Comparison of ENCODE assay signal across 28 cellular contexts in the genomic region with DNA sequence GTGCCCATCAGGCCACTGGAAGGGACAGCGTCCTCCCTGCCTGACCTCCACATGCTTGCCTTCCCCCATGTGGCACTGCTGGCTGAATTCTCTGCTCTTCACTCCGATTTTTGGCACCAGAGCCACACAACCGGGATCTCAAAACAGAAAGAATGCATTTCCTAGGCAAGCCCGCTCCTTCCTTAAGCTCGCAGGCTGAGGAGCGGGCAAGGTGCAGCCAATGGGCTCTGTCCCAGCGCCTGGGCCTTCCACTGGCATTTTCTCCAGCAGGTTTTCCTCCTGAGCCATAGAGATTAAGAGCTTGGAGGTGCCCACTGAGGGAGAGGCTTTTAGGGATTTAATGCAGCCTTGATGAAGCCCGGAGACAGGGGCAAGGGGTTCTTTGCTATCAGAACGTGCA.
"Had no signal": no experiment of that assay in that cellular context is flagged by ENCODE, and none has a peak within 500 bp of the region (broad histone marks: within the 10 kb centered on the region; RNA-seq: fewer than 3 reads in every experiment).

No MANE protein-coding gene starts in this region.

- DNase-seq: cortex of kidney; dermis blood vessel endothelial cell; effector CD4-positive, alpha-beta T cell; effector CD8-positive, alpha-beta T cell; effector memory CD4-positive, alpha-beta T cell; effector memory CD8-positive, alpha-beta T cell; endodermal cell; erythroblast; esophagus squamous epithelium; foreskin fibroblast; foreskin keratinocyte; foreskin melanocyte; gastrocnemius medialis; glutamatergic neuron; head of caudate nucleus; heart left ventricle; heart right ventricle; hippocampal formation had no signal

- H3K9me3 ChIP-seq: esophagus squamous epithelium, gastrocnemius medialis, heart left ventricle had no signal

- H3K4me3 ChIP-seq: coronary artery, dorsolateral prefrontal cortex, esophagus muscularis mucosa, esophagus squamous epithelium, gastrocnemius medialis, gastroesophageal sphincter, heart left ventricle, heart right ventricle, hepatocyte had no signal

- H3K27ac Mint-ChIP-seq: dendritic cell treated with granulocyte-macrophage colony-stimulating factor and Interleukin-4, amounts not matched to agents 40 ng/mL and 50 ng/mL, for 4 days; effector memory CD8-positive, alpha-beta T cell; endodermal cell had no signal

- H3K79me2 ChIP-seq: hepatocyte had no signal

- H3K36me3 ChIP-seq: esophagus muscularis mucosa, esophagus squamous epithelium, gastrocnemius medialis, gastroesophageal sphincter, heart left ventricle, heart right ventricle had no signal

- H3K4me1 ChIP-seq: esophagus muscularis mucosa, esophagus squamous epithelium, foreskin keratinocyte, gastrocnemius medialis, gastroesophageal sphincter, heart left ventricle, heart right ventricle had no signal

- FAIRE-seq: endometrium, endothelial cell of umbilical vein, frontal cortex had no signal

- H3K27me3 ChIP-seq: foreskin keratinocyte had no signal

- H3K9me3 Mint-ChIP-seq: dendritic cell treated with granulocyte-macrophage colony-stimulating factor and Interleukin-4, amounts not matched to agents 40 ng/mL and 50 ng/mL, for 4 days; effector memory CD8-positive, alpha-beta T cell had no signal

- H2AFZ ChIP-seq: hepatocyte had no signal

- H3K4me3 Mint-ChIP-seq: dendritic cell treated with granulocyte-macrophage colony-stimulating factor and Interleukin-4, amounts not matched to agents 40 ng/mL and 50 ng/mL, for 4 days; effector memory CD8-positive, alpha-beta T cell; endodermal cell had no signal

- H3K4me2 ChIP-seq: hepatocyte had no signal

- H3K27ac ChIP-seq: coronary artery, epithelial cell of prostate, esophagus muscularis mucosa, esophagus squamous epithelium, foreskin keratinocyte, gastrocnemius medialis, gastroesophageal sphincter, heart left ventricle, heart right ventricle, hepatocyte had no signal
